1 cellular context compared by ENCODE assay signal in the genomic region with DNA sequence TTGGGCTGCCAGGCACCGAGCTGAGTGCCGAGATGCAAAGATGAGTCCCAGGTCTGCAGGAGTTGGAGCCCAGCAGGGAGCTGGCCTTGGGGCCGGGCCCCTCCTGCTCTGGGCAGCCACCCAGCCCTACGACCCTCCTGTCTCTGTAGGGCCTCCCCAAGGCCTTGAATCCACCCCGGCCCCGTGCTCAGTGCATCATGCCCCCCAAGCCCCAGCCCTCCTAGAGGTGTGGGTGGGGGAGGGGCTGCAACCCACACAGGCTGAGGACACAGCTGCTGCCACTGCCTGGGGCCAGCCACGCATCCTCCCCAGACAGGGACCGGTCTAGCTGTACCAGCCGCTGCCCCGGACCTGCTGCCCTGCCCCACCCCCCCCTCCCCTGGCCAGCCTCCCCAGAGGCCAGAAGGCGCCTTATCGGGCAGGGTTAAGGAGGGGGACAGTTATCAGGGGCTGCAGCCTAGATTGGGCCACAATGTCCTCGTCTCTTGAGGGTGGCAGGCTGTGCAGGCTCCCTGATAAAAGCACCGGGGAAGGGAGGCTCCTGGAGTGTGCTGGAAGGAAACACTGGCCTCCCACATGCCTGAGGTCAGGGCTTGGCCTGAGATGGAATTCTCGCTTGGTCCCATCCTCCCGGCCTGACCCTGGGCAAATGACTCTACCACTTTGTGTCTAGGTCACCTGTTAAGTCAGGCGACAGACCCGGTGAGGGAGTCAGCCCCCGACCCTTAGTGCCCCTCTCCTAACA.
TF ChIP-seq lines count a peak whose summit lies in the region.

No MANE protein-coding gene starts in this region.

TF ChIP-seq in K562, 482 proteins besides CTCF, POLR2A, EP300 and RAD21 (continued from another document and continues in another):
- TF ChIP-seq IRF1 (CRISPR knock-in tag; IDR thresholded peaks at IDR 0.05; ENCODE audit: borderline replicate concordance) = no peak
- TF ChIP-seq ZNF699 (CRISPR knock-in tag; IDR thresholded peaks at IDR 0.05; ENCODE audit: insufficient replicate concordance) = no peak
- TF ChIP-seq PHF21A (IDR thresholded peaks at IDR 0.05; ENCODE audit: borderline replicate concordance, low read depth) = peak; percentile 68; the same call in 1 of the 2 replicates
- TF ChIP-seq, protein P1, sequence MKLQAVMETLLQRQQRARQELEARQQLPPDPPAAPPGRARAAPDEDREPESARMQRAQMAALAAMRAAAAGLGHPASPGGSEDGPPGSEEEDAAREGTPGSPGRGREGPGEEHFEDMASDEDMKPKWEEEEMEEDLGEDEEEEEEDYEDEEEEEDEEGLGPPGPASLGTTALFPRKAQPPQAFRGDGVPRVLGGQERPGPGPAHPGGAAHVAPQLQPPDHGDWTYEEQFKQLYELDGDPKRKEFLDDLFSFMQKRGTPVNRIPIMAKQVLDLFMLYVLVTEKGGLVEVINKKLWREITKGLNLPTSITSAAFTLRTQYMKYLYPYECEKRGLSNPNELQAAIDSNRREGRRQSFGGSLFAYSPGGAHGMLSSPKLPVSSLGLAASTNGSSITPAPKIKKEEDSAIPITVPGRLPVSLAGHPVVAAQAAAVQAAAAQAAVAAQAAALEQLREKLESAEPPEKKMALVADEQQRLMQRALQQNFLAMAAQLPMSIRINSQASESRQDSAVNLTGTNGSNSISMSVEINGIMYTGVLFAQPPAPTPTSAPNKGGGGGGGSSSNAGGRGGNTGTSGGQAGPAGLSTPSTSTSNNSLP (IDR thresholded peaks at IDR 0.05; ENCODE audit: borderline replicate concordance, low read depth, low read length) = peak; percentile 59; the same call in 1 of the 2 replicates
- TF ChIP-seq ZNF174 (CRISPR knock-in tag; IDR thresholded peaks at IDR 0.05) = no peak
- TF ChIP-seq NONO (IDR thresholded peaks at IDR 0.05; ENCODE audit: low read depth in 2 of 2, low read length in 1 of 2) = peak in 1 of 2 experiments; percentile 61; a peak in 1 of 4 replicates
- TF ChIP-seq MYBL2 (IDR thresholded peaks at IDR 0.05; ENCODE audit: low read depth) = no peak
- no peak for TF ChIP-seq MYBL2 (CRISPR knock-in tag; IDR thresholded peaks at IDR 0.05; ENCODE audit: borderline replicate concordance)
- TF ChIP-seq KAT2B (IDR thresholded peaks at IDR 0.05; ENCODE audit: low read depth, low read length) = no peak
- no peak for TF ChIP-seq ZNF263 (CRISPR knock-in tag; IDR thresholded peaks at IDR 0.05; ENCODE audit: borderline replicate concordance)
- no peak for TF ChIP-seq KLF1 (tag; IDR thresholded peaks at IDR 0.05)
- TF ChIP-seq ERF (CRISPR knock-in tag; IDR thresholded peaks at IDR 0.05) = no peak
- no peak for TF ChIP-seq IRF9 (tag; IDR thresholded peaks at IDR 0.05)
- TF ChIP-seq ZNF41 (CRISPR knock-in tag; conservative IDR thresholded peaks at IDR 0.05) = no peak
- TF ChIP-seq CEBPG (CRISPR knock-in tag; IDR thresholded peaks at IDR 0.05) = no peak
- TF ChIP-seq CEBPG (tag; conservative IDR thresholded peaks at IDR 0.05 in 1 of 2, IDR thresholded peaks at IDR 0.05 in 1 of 2) = no peak
- TF ChIP-seq BRD4 (IDR thresholded peaks at IDR 0.05) = no peak
- TF ChIP-seq E2F3 (CRISPR knock-in tag; IDR thresholded peaks at IDR 0.05) = no peak
- TF ChIP-seq CREB3L1 (IDR thresholded peaks at IDR 0.05; ENCODE audit: borderline replicate concordance, low read depth) = no peak; the same call in 1 of the 2 replicates
- peak; percentile 57 for TF ChIP-seq RBM39 (optimal IDR thresholded peaks at IDR 0.05; ENCODE audit: low read depth, low read length)
- TF ChIP-seq KLF6 (CRISPR knock-in tag; IDR thresholded peaks at IDR 0.05; ENCODE audit: borderline replicate concordance) = no peak
- TF ChIP-seq CHAMP1 (IDR thresholded peaks at IDR 0.05) = no peak
- no peak for TF ChIP-seq SREBF2 (CRISPR knock-in tag; IDR thresholded peaks at IDR 0.05)
- TF ChIP-seq, protein P2, sequence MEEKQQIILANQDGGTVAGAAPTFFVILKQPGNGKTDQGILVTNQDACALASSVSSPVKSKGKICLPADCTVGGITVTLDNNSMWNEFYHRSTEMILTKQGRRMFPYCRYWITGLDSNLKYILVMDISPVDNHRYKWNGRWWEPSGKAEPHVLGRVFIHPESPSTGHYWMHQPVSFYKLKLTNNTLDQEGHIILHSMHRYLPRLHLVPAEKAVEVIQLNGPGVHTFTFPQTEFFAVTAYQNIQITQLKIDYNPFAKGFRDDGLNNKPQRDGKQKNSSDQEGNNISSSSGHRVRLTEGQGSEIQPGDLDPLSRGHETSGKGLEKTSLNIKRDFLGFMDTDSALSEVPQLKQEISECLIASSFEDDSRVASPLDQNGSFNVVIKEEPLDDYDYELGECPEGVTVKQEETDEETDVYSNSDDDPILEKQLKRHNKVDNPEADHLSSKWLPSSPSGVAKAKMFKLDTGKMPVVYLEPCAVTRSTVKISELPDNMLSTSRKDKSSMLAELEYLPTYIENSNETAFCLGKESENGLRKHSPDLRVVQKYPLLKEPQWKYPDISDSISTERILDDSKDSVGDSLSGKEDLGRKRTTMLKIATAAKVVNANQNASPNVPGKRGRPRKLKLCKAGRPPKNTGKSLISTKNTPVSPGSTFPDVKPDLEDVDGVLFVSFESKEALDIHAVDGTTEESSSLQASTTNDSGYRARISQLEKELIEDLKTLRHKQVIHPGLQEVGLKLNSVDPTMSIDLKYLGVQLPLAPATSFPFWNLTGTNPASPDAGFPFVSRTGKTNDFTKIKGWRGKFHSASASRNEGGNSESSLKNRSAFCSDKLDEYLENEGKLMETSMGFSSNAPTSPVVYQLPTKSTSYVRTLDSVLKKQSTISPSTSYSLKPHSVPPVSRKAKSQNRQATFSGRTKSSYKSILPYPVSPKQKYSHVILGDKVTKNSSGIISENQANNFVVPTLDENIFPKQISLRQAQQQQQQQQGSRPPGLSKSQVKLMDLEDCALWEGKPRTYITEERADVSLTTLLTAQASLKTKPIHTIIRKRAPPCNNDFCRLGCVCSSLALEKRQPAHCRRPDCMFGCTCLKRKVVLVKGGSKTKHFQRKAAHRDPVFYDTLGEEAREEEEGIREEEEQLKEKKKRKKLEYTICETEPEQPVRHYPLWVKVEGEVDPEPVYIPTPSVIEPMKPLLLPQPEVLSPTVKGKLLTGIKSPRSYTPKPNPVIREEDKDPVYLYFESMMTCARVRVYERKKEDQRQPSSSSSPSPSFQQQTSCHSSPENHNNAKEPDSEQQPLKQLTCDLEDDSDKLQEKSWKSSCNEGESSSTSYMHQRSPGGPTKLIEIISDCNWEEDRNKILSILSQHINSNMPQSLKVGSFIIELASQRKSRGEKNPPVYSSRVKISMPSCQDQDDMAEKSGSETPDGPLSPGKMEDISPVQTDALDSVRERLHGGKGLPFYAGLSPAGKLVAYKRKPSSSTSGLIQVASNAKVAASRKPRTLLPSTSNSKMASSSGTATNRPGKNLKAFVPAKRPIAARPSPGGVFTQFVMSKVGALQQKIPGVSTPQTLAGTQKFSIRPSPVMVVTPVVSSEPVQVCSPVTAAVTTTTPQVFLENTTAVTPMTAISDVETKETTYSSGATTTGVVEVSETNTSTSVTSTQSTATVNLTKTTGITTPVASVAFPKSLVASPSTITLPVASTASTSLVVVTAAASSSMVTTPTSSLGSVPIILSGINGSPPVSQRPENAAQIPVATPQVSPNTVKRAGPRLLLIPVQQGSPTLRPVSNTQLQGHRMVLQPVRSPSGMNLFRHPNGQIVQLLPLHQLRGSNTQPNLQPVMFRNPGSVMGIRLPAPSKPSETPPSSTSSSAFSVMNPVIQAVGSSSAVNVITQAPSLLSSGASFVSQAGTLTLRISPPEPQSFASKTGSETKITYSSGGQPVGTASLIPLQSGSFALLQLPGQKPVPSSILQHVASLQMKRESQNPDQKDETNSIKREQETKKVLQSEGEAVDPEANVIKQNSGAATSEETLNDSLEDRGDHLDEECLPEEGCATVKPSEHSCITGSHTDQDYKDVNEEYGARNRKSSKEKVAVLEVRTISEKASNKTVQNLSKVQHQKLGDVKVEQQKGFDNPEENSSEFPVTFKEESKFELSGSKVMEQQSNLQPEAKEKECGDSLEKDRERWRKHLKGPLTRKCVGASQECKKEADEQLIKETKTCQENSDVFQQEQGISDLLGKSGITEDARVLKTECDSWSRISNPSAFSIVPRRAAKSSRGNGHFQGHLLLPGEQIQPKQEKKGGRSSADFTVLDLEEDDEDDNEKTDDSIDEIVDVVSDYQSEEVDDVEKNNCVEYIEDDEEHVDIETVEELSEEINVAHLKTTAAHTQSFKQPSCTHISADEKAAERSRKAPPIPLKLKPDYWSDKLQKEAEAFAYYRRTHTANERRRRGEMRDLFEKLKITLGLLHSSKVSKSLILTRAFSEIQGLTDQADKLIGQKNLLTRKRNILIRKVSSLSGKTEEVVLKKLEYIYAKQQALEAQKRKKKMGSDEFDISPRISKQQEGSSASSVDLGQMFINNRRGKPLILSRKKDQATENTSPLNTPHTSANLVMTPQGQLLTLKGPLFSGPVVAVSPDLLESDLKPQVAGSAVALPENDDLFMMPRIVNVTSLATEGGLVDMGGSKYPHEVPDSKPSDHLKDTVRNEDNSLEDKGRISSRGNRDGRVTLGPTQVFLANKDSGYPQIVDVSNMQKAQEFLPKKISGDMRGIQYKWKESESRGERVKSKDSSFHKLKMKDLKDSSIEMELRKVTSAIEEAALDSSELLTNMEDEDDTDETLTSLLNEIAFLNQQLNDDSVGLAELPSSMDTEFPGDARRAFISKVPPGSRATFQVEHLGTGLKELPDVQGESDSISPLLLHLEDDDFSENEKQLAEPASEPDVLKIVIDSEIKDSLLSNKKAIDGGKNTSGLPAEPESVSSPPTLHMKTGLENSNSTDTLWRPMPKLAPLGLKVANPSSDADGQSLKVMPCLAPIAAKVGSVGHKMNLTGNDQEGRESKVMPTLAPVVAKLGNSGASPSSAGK (IDR thresholded peaks at IDR 0.05) = peak; percentile 82
